In genomic region chr19:11984986-11985385, GRCh38 we compare ENCODE assay signal across 1 cellular context.
TF ChIP-seq lines count a peak whose summit lies in the region.

No MANE protein-coding gene starts in this region.

TF ChIP-seq in GM12878, 131 proteins besides CTCF, POLR2A, EP300 and RAD21 (continued from another document):
- no peak for TF ChIP-seq ZBTB33 (IDR thresholded peaks at IDR 0.05)
- TF ChIP-seq MYC (IDR thresholded peaks at IDR 0.05; ENCODE audit: insufficient read depth, insufficient read length, insufficient replicate concordance, low read length, severe bottlenecking) = no peak
- TF ChIP-seq ATF3 (IDR thresholded peaks at IDR 0.05; ENCODE audit: borderline replicate concordance, extremely low read depth, low read depth, low read length) = no peak
- TF ChIP-seq FOXM1 (IDR thresholded peaks at IDR 0.05; ENCODE audit: low read depth, low read length) = peak; percentile 15; the same call in 1 of the 2 replicates
- no peak for TF ChIP-seq HDGF (IDR thresholded peaks at IDR 0.05)
- no peak for TF ChIP-seq USF1 (IDR thresholded peaks at IDR 0.05; ENCODE audit: borderline replicate concordance, extremely low read length, insufficient read depth, low read depth, low read length)
- TF ChIP-seq ZBTB40 (IDR thresholded peaks at IDR 0.05; ENCODE audit: borderline replicate concordance) = no peak
- TF ChIP-seq CHD4 (IDR thresholded peaks at IDR 0.05) = no peak
- TF ChIP-seq E4F1 (IDR thresholded peaks at IDR 0.05; ENCODE audit: borderline replicate concordance, partially characterized antibody) = no peak
- peak; percentile 93 for TF ChIP-seq TCF12 (IDR thresholded peaks at IDR 0.05; ENCODE audit: low read depth, low read length)
- no peak for TF ChIP-seq ZNF274 (IDR thresholded peaks at IDR 0.05; ENCODE audit: insufficient read depth, insufficient read length)
- no peak for TF ChIP-seq MTA3 (IDR thresholded peaks at IDR 0.05; ENCODE audit: borderline replicate concordance, low read length)
- TF ChIP-seq ATF2 (IDR thresholded peaks at IDR 0.05; ENCODE audit: low read length) = no peak
- 0 out of 4 replicates have a peak, but pooled peaks of 1 of the 2 experiments have one; percentile 13 for TF ChIP-seq BHLHE40 (IDR thresholded peaks at IDR 0.05; ENCODE audit: borderline replicate concordance in 1 of 2, low read depth in 2 of 2, low read length in 1 of 2)
- peak; percentile 76; the same call in 1 of the 2 replicates for TF ChIP-seq TCF3 (IDR thresholded peaks at IDR 0.05; ENCODE audit: borderline replicate concordance, insufficient read depth, low read depth, low read length)
- TF ChIP-seq PKNOX1 (IDR thresholded peaks at IDR 0.05) = no peak
- no peak for TF ChIP-seq SREBF2 (IDR thresholded peaks at IDR 0.05; ENCODE audit: low read length)
- no peak for TF ChIP-seq CBX5 (IDR thresholded peaks at IDR 0.05; ENCODE audit: low read depth)
- no peak for TF ChIP-seq MEF2A (IDR thresholded peaks at IDR 0.05; ENCODE audit: insufficient read depth, low read depth, low read length)
- TF ChIP-seq MTA2 (IDR thresholded peaks at IDR 0.05; ENCODE audit: low read depth) = no peak
- no peak for TF ChIP-seq BCL3 (IDR thresholded peaks at IDR 0.05; ENCODE audit: borderline replicate concordance, insufficient read depth, low read depth, low read length, poor library complexity, severe bottlenecking)
- no peak for TF ChIP-seq GATAD2B (conservative IDR thresholded peaks at IDR 0.05; ENCODE audit: low read depth)
- TF ChIP-seq MAX (IDR thresholded peaks at IDR 0.05; ENCODE audit: low read depth, low read length) = no peak
- TF ChIP-seq ZBTB11 (CRISPR knock-in tag; IDR thresholded peaks at IDR 0.05) = no peak
- no peak for TF ChIP-seq ZSCAN29 (IDR thresholded peaks at IDR 0.05)
TF ChIP-seq in GM12878: peak in this region for 5.
